In genomic region chr10:50325449-50326188, GRCh38 we compare ENCODE assay signal across 8 cellular contexts.
DNase-seq lines count a peak whose midpoint lies in the region; ATAC-seq and TF ChIP-seq lines count a peak whose summit lies in the region.

No MANE protein-coding gene starts in this region.

- H3K36me3 ChIP-seq in mammary epithelial cell (ENCODE audit: insufficient read depth, low read length) = no peaks in the 10 kb centered on the region
- no peaks in the 10 kb centered on the region for H3K36me3 ChIP-seq in mesodermal cell (ENCODE audit: control insufficient read depth, insufficient read depth, low read length)

- WGBS in mammary epithelial cell (ENCODE audit: low coverage, missing lambda C conversion rate) = 18% methylated on average over 6 of the region's 6 CpGs
- WGBS in mesodermal cell (ENCODE audit: insufficient coverage in 2 of 2), 2 experiments = 52 to 58% methylated on average over 6 of the region's 6 CpGs

- intact Hi-C loops in mammary epithelial cell (cut with micrococcal nuclease) = loop anchor here (1.0 kb wide), 1 partner anchor 93 kb away; no protein-coding TSS in a partner anchor

- in situ Hi-C loops in mammary epithelial cell (cut with MboI; ENCODE audit: low sequenced_read_pairs in 2 of 2) = no loop called here

- no peaks in the 10 kb centered on the region for H3K27me3 ChIP-seq in mammary epithelial cell (ENCODE audit: insufficient read depth, low read length)

- peak overlapping the region; percentile 90 for H3K4me2 ChIP-seq in mammary epithelial cell (ENCODE audit: insufficient read depth, low read depth, low read length)

- peak; percentile 77 for DNase-seq in GM03348 (ENCODE audit: low spot score)
- DNase-seq in M059J (ENCODE audit: low read depth) = peak; percentile 95
- peak; percentile 95 for DNase-seq in mammary epithelial cell
- no peak for DNase-seq in COR-L47 (lab: John Stamatoyannopoulos, UW)

- dilution Hi-C loops in mammary epithelial cell (cut with HindIII; ENCODE audit: low sequenced_read_pairs) = loop anchor here (10.0 kb wide), 1 partner anchor 89 kb away; no protein-coding TSS in a partner anchor

- no peak for TF ChIP-seq CTCF in mammary epithelial cell (conservative IDR thresholded peaks at IDR 0.05 in 1 of 2, IDR thresholded peaks at IDR 0.05 in 1 of 2; ENCODE audit: extremely low read depth in 1 of 2, insufficient read depth in 1 of 2, low read depth in 1 of 2, low read length in 2 of 2)

- BruUV-seq in mammary epithelial cell (replicated peaks; lab: Mats Ljungman, UMichigan) = TSS peak; percentile 51

- H3K79me2 ChIP-seq in mammary epithelial cell (ENCODE audit: insufficient read depth, low read length) = no peaks in the 10 kb centered on the region

- peak overlapping the region in 2 of 3 experiments; percentile 23 to 32 for H3K4me3 ChIP-seq in mammary epithelial cell (replicated peaks in 1 of 3; ENCODE audit: insufficient read depth in 1 of 3, low read depth in 2 of 3, low read length in 3 of 3)
- no peak overlapping the region for H3K4me3 ChIP-seq in mesodermal cell (ENCODE audit: extremely low read depth, insufficient read depth, low read length, poor library complexity, severe bottlenecking)

- peak overlapping the region; percentile 56 for H2AFZ ChIP-seq in mammary epithelial cell (ENCODE audit: low read depth, low read length)

- H3K9ac ChIP-seq in mammary epithelial cell (ENCODE audit: insufficient read depth, low read length) = peak overlapping the region; percentile 21

- peak overlapping the region; percentile 78 for H3K27ac ChIP-seq in mammary epithelial cell (ENCODE audit: insufficient read depth, low read depth, low read length)
- H3K27ac ChIP-seq in mesodermal cell (ENCODE audit: low read depth, low read length, severe bottlenecking) = peak overlapping the region; percentile 55

- CTCF ChIA-PET in mammary epithelial cell (lab: Charles Lee; ENCODE audit: low non-redundant PET) = interaction anchor here (0.6 kb wide), 1 partner anchor 313 kb away, joined by 3 read pairs; no protein-coding TSS in a partner anchor

- H4K20me1 ChIP-seq in mammary epithelial cell (ENCODE audit: insufficient read depth, low read length) = no peaks in the 10 kb centered on the region

- ATAC-seq in GM21717 (IDR thresholded peaks at IDR 0.05; ENCODE audit: unreplicated experiment) (peak; percentile 87), GM19467 (IDR thresholded peaks at IDR 0.05; ENCODE audit: unreplicated experiment) (no peak), HG02840 (IDR thresholded peaks at IDR 0.05; ENCODE audit: low FRiP score, unreplicated experiment) (no peak)

- peaks cover 40% of the 10 kb centered on the region for H3K4me1 ChIP-seq in mammary epithelial cell (ENCODE audit: insufficient read depth, low read length)
- peaks cover 12% of the 10 kb centered on the region for H3K4me1 ChIP-seq in mesodermal cell (ENCODE audit: control insufficient read depth, insufficient read depth, low read length, poor library complexity, severe bottlenecking)

- no peaks in the 10 kb centered on the region for H3K9me3 ChIP-seq in mammary epithelial cell (replicated peaks; ENCODE audit: insufficient read depth, low read length)
- no peaks in the 10 kb centered on the region for H3K9me3 ChIP-seq in mesodermal cell (ENCODE audit: control insufficient read depth, low read length)
